In the genomic region with DNA sequence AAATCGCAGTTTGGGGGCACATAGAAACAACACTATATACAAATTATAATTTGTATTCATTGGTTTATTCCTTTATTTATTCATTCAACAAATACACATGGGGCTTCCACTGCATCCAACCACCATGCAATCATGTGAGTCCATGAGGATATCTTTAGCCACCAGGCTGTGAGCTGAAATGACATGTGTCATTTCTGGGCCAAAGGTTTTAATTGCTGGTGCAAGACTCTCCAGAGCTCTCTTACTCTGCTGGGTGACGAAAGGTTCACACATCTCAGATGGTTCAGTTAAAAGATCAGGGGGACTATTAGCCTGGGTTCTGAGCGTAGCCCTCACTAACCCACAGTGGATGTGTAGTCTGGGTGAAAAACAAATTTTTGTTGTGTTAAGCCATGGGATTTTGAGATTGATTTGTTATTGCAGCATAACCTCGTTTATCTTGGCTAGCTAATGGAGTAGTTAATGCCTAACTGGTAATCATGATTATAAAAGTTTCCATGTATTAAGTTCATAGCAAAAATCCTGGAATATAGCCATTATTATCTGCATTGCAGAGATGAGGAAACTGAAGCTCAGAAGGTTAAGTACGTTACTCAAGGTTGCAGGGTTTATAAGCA, we compare ENCODE assay signal across 16 cellular contexts.
DNase-seq lines count a peak whose midpoint lies in the region; ATAC-seq, FAIRE-seq and TF ChIP-seq lines count a peak whose summit lies in the region.
"Had no signal": no experiment of that assay in that cellular context is flagged by ENCODE, and none has a peak within 500 bp of the region (broad histone marks: within the 10 kb centered on the region; RNA-seq: fewer than 3 reads in every experiment).

No MANE protein-coding gene starts in this region.

- in situ Hi-C loops in HepG2 (cut with HindIII; ENCODE audit: extremely low pct_ligation_motif_present, low pct_unique_long_range_greater_than_20kb): no loop called here

- H3K4me1 Mint-ChIP-seq in neural crest cell: peaks cover 15% of the 10 kb centered on the region
- H3K4me1 Mint-ChIP-seq: CD8-positive, alpha-beta memory T cell had no signal

- H3K9me3 Mint-ChIP-seq in neural crest cell: peaks cover 2% of the 10 kb centered on the region
- H3K9me3 Mint-ChIP-seq: CD8-positive, alpha-beta memory T cell had no signal

- no peak overlapping the region for H3K4me2 ChIP-seq in HepG2 (ENCODE audit: low read depth, low read length)
- H3K4me2 ChIP-seq: BLaER1 had no signal

- H3K27ac ChIP-seq in liver (ENCODE audit: low read depth in 1 of 2, low read length in 2 of 2) (no peak overlapping the region), HepG2 (ENCODE audit: extremely low read length, insufficient read depth, low read length) (no peak overlapping the region)
- H3K27ac ChIP-seq: BLaER1 had no signal

- no peak for TF ChIP-seq POLR2A in HepG2 (IDR thresholded peaks at IDR 0.05; ENCODE audit: insufficient read depth in 1 of 2, low read depth in 2 of 2, low read length in 2 of 2)

- H3K9ac ChIP-seq in liver (ENCODE audit: low read depth in 1 of 2, low read length in 2 of 2): no peak overlapping the region
- H3K9ac ChIP-seq in HepG2 (ENCODE audit: insufficient read depth, low read depth, low read length): no peak overlapping the region
- H3K9ac ChIP-seq: BLaER1 had no signal

- ATAC-seq in HepG2: no peak
- ATAC-seq: GM12878 had no signal

- POLR2A ChIA-PET in HepG2 (lab: Yijun Ruan, JAX): no interaction called here

- no peak for TF ChIP-seq RAD21 in liver (IDR thresholded peaks at IDR 0.05)
- no peak for TF ChIP-seq RAD21 in HepG2 (CRISPR knock-in tag; IDR thresholded peaks at IDR 0.05)

- no peak for TF ChIP-seq EP300 in HepG2 (IDR thresholded peaks at IDR 0.05; ENCODE audit: low read depth in 2 of 2, low read length in 2 of 2)
- TF ChIP-seq EP300 in HepG2 (CRISPR knock-in tag; IDR thresholded peaks at IDR 0.05; ENCODE audit: borderline replicate concordance): no peak

- H3K27me3 Mint-ChIP-seq in neural crest cell (ENCODE audit: low read depth): no peaks in the 10 kb centered on the region
- H3K27me3 Mint-ChIP-seq: CD8-positive, alpha-beta memory T cell had no signal

- H3K4me1 ChIP-seq in liver (ENCODE audit: control insufficient read depth in 4 of 4, insufficient read depth in 4 of 4, low read length in 3 of 4) (peaks cover 0 to 10% (median 7%) of the 10 kb centered on the region in 4 donors), HepG2 (ENCODE audit: insufficient read depth, low read length) (no peaks in the 10 kb centered on the region)
- H3K4me1 ChIP-seq: BLaER1 had no signal

- no peaks in the 10 kb centered on the region for H3K36me3 Mint-ChIP-seq in neural crest cell (ENCODE audit: low read depth)
- H3K36me3 Mint-ChIP-seq: CD8-positive, alpha-beta memory T cell had no signal

- no peak for FAIRE-seq in HepG2 (lab: Jason Lieb, UNC)
- FAIRE-seq: GM12878, GM18507 had no signal

- no peaks in the 10 kb centered on the region for H4K20me1 ChIP-seq in HepG2 (ENCODE audit: insufficient read depth, low read length)
- H4K20me1 ChIP-seq: BLaER1 had no signal

- H3K27me3 ChIP-seq in liver (ENCODE audit: control insufficient read depth in 4 of 4, insufficient read depth in 4 of 4, low read length in 3 of 4): no peaks in the 10 kb centered on the region
- H3K27me3 ChIP-seq in HepG2 (ENCODE audit: control insufficient read depth in 1 of 2, insufficient read depth in 2 of 2, low read length in 2 of 2): no peaks in the 10 kb centered on the region
- no peaks in the 10 kb centered on the region for H3K27me3 ChIP-seq in MG63
- H3K27me3 ChIP-seq: BLaER1 had no signal

- peak overlapping the region; percentile 31 for H3K27ac Mint-ChIP-seq in neural crest cell (ENCODE audit: unreplicated experiment)
- H3K27ac Mint-ChIP-seq: CD8-positive, alpha-beta memory T cell had no signal

- H3K9me3 ChIP-seq in liver (ENCODE audit: control insufficient read depth in 4 of 4, low read length in 3 of 4) (no peaks in the 10 kb centered on the region), HepG2 (ENCODE audit: low read length) (no peaks in the 10 kb centered on the region), MG63 (no peaks in the 10 kb centered on the region)
- H3K9me3 ChIP-seq: BLaER1, Caco-2 had no signal

- no TSS peak for BruUV-seq in HepG2 (replicated peaks; lab: Mats Ljungman, UMichigan)

- H2AFZ ChIP-seq in HepG2 (ENCODE audit: low read length): no peak overlapping the region

- H3K4me3 Mint-ChIP-seq in neural crest cell: no peak overlapping the region
- H3K4me3 Mint-ChIP-seq: CD8-positive, alpha-beta memory T cell had no signal

- WGBS in liver: 37% methylated on average over 5 of the region's 5 CpGs
- WGBS in HepG2 (ENCODE audit: low lambda C conversion rate): 14% methylated on average over 5 of the region's 5 CpGs

- TF ChIP-seq CTCF in liver (IDR thresholded peaks at IDR 0.05; ENCODE audit: low read depth, low read length, missing input control): no peak
- no peak for TF ChIP-seq CTCF in HepG2 (CRISPR knock-in tag; IDR thresholded peaks at IDR 0.05)
- TF ChIP-seq CTCF in neural crest cell (conservative IDR thresholded peaks at IDR 0.05): no peak

- no peak for DNase-seq in HepG2 (ENCODE audit: low spot score)
- peak; percentile 36 for DNase-seq in left kidney (ENCODE audit: low read depth, low spot score)
- no peak for DNase-seq in neural crest cell (ENCODE audit: low read depth, low spot score)
- no peak for DNase-seq in MG63
- no peak for DNase-seq in DMS79 treated with DMSO at 0.1 percent for 48 hours (lab: John Stamatoyannopoulos, UW)
- no peak for DNase-seq in SKM-1 (lab: John Stamatoyannopoulos, UW; ENCODE audit: unreplicated experiment)
- DNase-seq: 8988T; AML-193; Caco-2; CD8-positive, alpha-beta memory T cell; DMS 273 treated with DMSO at 0.1 percent for 48 hours; H7 had no signal

- H3K79me2 ChIP-seq in HepG2 (ENCODE audit: insufficient read depth, low read length): no peaks in the 10 kb centered on the region

- H3K36me3 ChIP-seq in liver (ENCODE audit: control insufficient read depth in 4 of 4, insufficient read depth in 3 of 4, low read depth in 1 of 4, low read length in 3 of 4) (no peaks in the 10 kb centered on the region), HepG2 (replicated peaks in 1 of 2; ENCODE audit: control insufficient read depth in 1 of 2, insufficient read depth in 2 of 2, low read length in 2 of 2) (no peaks in the 10 kb centered on the region), MG63 (no peaks in the 10 kb centered on the region)
- H3K36me3 ChIP-seq: BLaER1 had no signal

- CTCF ChIA-PET in HepG2 (lab: Yijun Ruan, JAX; ENCODE audit: low intra/inter-chr PET ratio, low total read pairs): no interaction called here

- H3K4me3 ChIP-seq in liver (ENCODE audit: low read depth in 1 of 3, low read length in 3 of 3): no peak overlapping the region
- H3K4me3 ChIP-seq in HepG2 (replicated peaks in 1 of 3; ENCODE audit: insufficient read depth in 1 of 3, low read depth in 2 of 3, low read length in 3 of 3): no peak overlapping the region
- no peak overlapping the region for H3K4me3 ChIP-seq in MG63
- H3K4me3 ChIP-seq: BLaER1, GM12878 had no signal

- intact Hi-C loops in HepG2 (cut with micrococcal nuclease; ENCODE audit: unreplicated experiment): no loop called here

TF ChIP-seq in liver, 16 proteins besides CTCF, POLR2A, EP300 and RAD21 (continues in another document):
- TF ChIP-seq, protein P1, sequence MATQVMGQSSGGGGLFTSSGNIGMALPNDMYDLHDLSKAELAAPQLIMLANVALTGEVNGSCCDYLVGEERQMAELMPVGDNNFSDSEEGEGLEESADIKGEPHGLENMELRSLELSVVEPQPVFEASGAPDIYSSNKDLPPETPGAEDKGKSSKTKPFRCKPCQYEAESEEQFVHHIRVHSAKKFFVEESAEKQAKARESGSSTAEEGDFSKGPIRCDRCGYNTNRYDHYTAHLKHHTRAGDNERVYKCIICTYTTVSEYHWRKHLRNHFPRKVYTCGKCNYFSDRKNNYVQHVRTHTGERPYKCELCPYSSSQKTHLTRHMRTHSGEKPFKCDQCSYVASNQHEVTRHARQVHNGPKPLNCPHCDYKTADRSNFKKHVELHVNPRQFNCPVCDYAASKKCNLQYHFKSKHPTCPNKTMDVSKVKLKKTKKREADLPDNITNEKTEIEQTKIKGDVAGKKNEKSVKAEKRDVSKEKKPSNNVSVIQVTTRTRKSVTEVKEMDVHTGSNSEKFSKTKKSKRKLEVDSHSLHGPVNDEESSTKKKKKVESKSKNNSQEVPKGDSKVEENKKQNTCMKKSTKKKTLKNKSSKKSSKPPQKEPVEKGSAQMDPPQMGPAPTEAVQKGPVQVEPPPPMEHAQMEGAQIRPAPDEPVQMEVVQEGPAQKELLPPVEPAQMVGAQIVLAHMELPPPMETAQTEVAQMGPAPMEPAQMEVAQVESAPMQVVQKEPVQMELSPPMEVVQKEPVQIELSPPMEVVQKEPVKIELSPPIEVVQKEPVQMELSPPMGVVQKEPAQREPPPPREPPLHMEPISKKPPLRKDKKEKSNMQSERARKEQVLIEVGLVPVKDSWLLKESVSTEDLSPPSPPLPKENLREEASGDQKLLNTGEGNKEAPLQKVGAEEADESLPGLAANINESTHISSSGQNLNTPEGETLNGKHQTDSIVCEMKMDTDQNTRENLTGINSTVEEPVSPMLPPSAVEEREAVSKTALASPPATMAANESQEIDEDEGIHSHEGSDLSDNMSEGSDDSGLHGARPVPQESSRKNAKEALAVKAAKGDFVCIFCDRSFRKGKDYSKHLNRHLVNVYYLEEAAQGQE (IDR thresholded peaks at IDR 0.05): no peak
- TF ChIP-seq HNF4G (IDR thresholded peaks at IDR 0.05): no peak

TF ChIP-seq in HepG2, 621 proteins besides CTCF, POLR2A, EP300 and RAD21 (continues in another document):
- no peak for TF ChIP-seq SATB2 (CRISPR knock-in tag; IDR thresholded peaks at IDR 0.05)
- TF ChIP-seq, protein P2, sequence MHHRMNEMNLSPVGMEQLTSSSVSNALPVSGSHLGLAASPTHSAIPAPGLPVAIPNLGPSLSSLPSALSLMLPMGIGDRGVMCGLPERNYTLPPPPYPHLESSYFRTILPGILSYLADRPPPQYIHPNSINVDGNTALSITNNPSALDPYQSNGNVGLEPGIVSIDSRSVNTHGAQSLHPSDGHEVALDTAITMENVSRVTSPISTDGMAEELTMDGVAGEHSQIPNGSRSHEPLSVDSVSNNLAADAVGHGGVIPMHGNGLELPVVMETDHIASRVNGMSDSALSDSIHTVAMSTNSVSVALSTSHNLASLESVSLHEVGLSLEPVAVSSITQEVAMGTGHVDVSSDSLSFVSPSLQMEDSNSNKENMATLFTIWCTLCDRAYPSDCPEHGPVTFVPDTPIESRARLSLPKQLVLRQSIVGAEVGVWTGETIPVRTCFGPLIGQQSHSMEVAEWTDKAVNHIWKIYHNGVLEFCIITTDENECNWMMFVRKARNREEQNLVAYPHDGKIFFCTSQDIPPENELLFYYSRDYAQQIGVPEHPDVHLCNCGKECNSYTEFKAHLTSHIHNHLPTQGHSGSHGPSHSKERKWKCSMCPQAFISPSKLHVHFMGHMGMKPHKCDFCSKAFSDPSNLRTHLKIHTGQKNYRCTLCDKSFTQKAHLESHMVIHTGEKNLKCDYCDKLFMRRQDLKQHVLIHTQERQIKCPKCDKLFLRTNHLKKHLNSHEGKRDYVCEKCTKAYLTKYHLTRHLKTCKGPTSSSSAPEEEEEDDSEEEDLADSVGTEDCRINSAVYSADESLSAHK (CRISPR knock-in tag; IDR thresholded peaks at IDR 0.05; ENCODE audit: borderline replicate concordance): no peak
- TF ChIP-seq ZNF614 (CRISPR knock-in tag; IDR thresholded peaks at IDR 0.05; ENCODE audit: borderline replicate concordance): no peak
- TF ChIP-seq SKI (IDR thresholded peaks at IDR 0.05; ENCODE audit: partially characterized antibody): no peak
- TF ChIP-seq RARA (CRISPR knock-in tag; IDR thresholded peaks at IDR 0.05): no peak
